In genomic region chr4:105215609-105216313, GRCh38 we compare ENCODE assay signal across 9 cellular contexts.
DNase-seq lines count a peak whose midpoint lies in the region; ATAC-seq, FAIRE-seq and TF ChIP-seq lines count a peak whose summit lies in the region.
"Had no signal": no experiment of that assay in that cellular context is flagged by ENCODE, and none has a peak within 500 bp of the region (broad histone marks: within the 10 kb centered on the region; RNA-seq: fewer than 3 reads in every experiment).

No MANE protein-coding gene starts in this region.

- H3K9me3 Mint-ChIP-seq in activated CD4-positive, alpha-beta T cell treated with anti-CD3 and anti-CD28 coated beads, Interleukin-2, amount 10 ng/mL, durations not matched to agents 7 days and 5 days = peaks cover 8% of the 10 kb centered on the region
- H3K9me3 Mint-ChIP-seq: naive B cell had no signal

- CTCF ChIA-PET in activated CD4-positive, alpha-beta T cell treated with anti-CD3 and anti-CD28 coated beads, Interleukin-2, amount 10 ng/mL, durations not matched to agents 7 days and 5 days (lab: Charles Lee) = interaction anchor here (1.3 kb wide), 1 partner anchor 9 kb away, joined by 5 read pairs; no protein-coding TSS in a partner anchor

- FAIRE-seq in H54 (lab: Jason Lieb, UNC) = no peak

- H3K27ac Mint-ChIP-seq in activated CD4-positive, alpha-beta T cell treated with anti-CD3 and anti-CD28 coated beads, Interleukin-2, amount 10 ng/mL, durations not matched to agents 7 days and 5 days = no peak overlapping the region

- ATAC-seq in GM21390 (IDR thresholded peaks at IDR 0.05; ENCODE audit: unreplicated experiment) = peak; percentile 63
- ATAC-seq in HG03565 (IDR thresholded peaks at IDR 0.05; ENCODE audit: unreplicated experiment) = peak; percentile 66

- peaks cover 17% of the 10 kb centered on the region for H3K36me3 Mint-ChIP-seq in activated CD4-positive, alpha-beta T cell treated with anti-CD3 and anti-CD28 coated beads, Interleukin-2, amount 10 ng/mL, durations not matched to agents 7 days and 5 days (ENCODE audit: low read depth)

- POLR2A ChIA-PET in activated CD4-positive, alpha-beta T cell treated with anti-CD3 and anti-CD28 coated beads, Interleukin-2, amount 10 ng/mL, durations not matched to agents 7 days and 5 days (lab: Charles Lee) = no interaction called here

- DNase-seq in GM10266 (ENCODE audit: extremely low spot score) (peak; percentile 27), glomerular visceral epithelial cell (ENCODE audit: extremely low spot score) (peak; percentile 21), hepatic stellate cell (ENCODE audit: low spot score) (no peak), cortex of kidney (lab: John Stamatoyannopoulos, UW) (no peak), H54 (ENCODE audit: insufficient read length, low spot score) (no peak)
- DNase-seq in activated CD4-positive, alpha-beta T cell treated with anti-CD3 and anti-CD28 coated beads, Interleukin-2, amount 10 ng/mL, durations not matched to agents 7 days and 5 days = no peak
- DNase-seq: naive B cell had no signal

- peaks cover 16% of the 10 kb centered on the region for H3K4me1 Mint-ChIP-seq in activated CD4-positive, alpha-beta T cell treated with anti-CD3 and anti-CD28 coated beads, Interleukin-2, amount 10 ng/mL, durations not matched to agents 7 days and 5 days

- no peak overlapping the region for H3K4me3 Mint-ChIP-seq in activated CD4-positive, alpha-beta T cell treated with anti-CD3 and anti-CD28 coated beads, Interleukin-2, amount 10 ng/mL, durations not matched to agents 7 days and 5 days
- H3K4me3 Mint-ChIP-seq: naive B cell had no signal

- no peak for TF ChIP-seq CTCF in GM10266 (IDR thresholded peaks at IDR 0.05; ENCODE audit: control insufficient read depth, insufficient read depth, low read depth, missing control alignments)

- no peaks in the 10 kb centered on the region for H3K27me3 Mint-ChIP-seq in activated CD4-positive, alpha-beta T cell treated with anti-CD3 and anti-CD28 coated beads, Interleukin-2, amount 10 ng/mL, durations not matched to agents 7 days and 5 days
- H3K27me3 Mint-ChIP-seq: naive B cell had no signal

- TF ChIP-seq POLR2A in H54 (IDR thresholded peaks at IDR 0.05; ENCODE audit: low read depth, low read length) = no peak

Comparison
In these comparisons a context has a peak if more than half of its experiments do, and no peak if none do; other contexts are left out.
1. DNase-seq: peak in GM10266 (single experiment) and glomerular visceral epithelial cell (single experiment); none in hepatic stellate cell (single experiment), activated CD4-positive, alpha-beta T cell treated with anti-CD3 and anti-CD28 coated beads, Interleukin-2, amount 10 ng/mL, durations not matched to agents 7 days and 5 days (single experiment), cortex of kidney (single experiment) and H54 (single experiment).